Comparison of ENCODE assay signal across 8 cellular contexts in genomic region chr16:3086596-3087242, GRCh38. TPM values are rescaled to one million over a fixed set of nuclear protein-coding genes. Genes with fewer than 3 reads are reported as not detected.
DNase-seq lines count a peak whose midpoint lies in the region; ATAC-seq and TF ChIP-seq lines count a peak whose summit lies in the region.

No MANE protein-coding gene starts in this region.

- no peak overlapping the region for H2BK12ac ChIP-seq in neuronal stem cell (ENCODE audit: low read length)

- H2BK120ac ChIP-seq in neuronal stem cell (ENCODE audit: low read depth, low read length): no peak overlapping the region

- peaks cover 12 to 19% of the 10 kb centered on the region in 2 donors for H3K4me1 ChIP-seq in neuronal stem cell (ENCODE audit: control insufficient read depth in 2 of 2, insufficient read depth in 1 of 2, low read depth in 1 of 2, low read length in 2 of 2)

- peaks cover 1% of the 10 kb centered on the region for H3K79me1 ChIP-seq in neuronal stem cell (ENCODE audit: low read depth, low read length)

- H3K4ac ChIP-seq in neuronal stem cell (ENCODE audit: low read length): no peak overlapping the region

- H3K36me3 ChIP-seq in neuronal stem cell (replicated peaks in 1 of 2; ENCODE audit: control insufficient read depth in 2 of 2, insufficient read depth in 2 of 2, low read length in 2 of 2): no peaks in the 10 kb centered on the region

- CTCF ChIA-PET in CD4-positive, alpha-beta T cell (lab: Charles Lee): interaction anchor here (1.0 to 2.5 kb wide), 2 partner anchors 10 to 28 kb away, joined by 3 to 10 read pairs; no protein-coding TSS in a partner anchor
- CTCF ChIA-PET in activated CD4-positive, alpha-beta memory T cell treated with anti-CD3 and anti-CD28 coated beads, Interleukin-2, amount 10 ng/mL, durations not matched to agents 7 days and 5 days (lab: Charles Lee): interaction anchor here (1.3 to 3.8 kb wide), 5 partner anchors 11 to 43 kb away, joined by 3 to 16 read pairs (median 5); no protein-coding TSS in a partner anchor

- H3K18ac ChIP-seq in neuronal stem cell (ENCODE audit: low read length): peak overlapping the region; percentile 83

- H3K36me3 Mint-ChIP-seq in CD4-positive, alpha-beta T cell (ENCODE audit: low read depth): no peaks in the 10 kb centered on the region
- peaks cover 9% of the 10 kb centered on the region for H3K36me3 Mint-ChIP-seq in endothelial cell (ENCODE audit: low read depth, unreplicated experiment)
- no peaks in the 10 kb centered on the region for H3K36me3 Mint-ChIP-seq in activated CD4-positive, alpha-beta memory T cell treated with anti-CD3 and anti-CD28 coated beads, Interleukin-2, amount 10 ng/mL, durations not matched to agents 7 days and 5 days (ENCODE audit: low read depth)

- H3K27ac Mint-ChIP-seq in CD4-positive, alpha-beta T cell: no peak overlapping the region
- peak overlapping the region; percentile 96 for H3K27ac Mint-ChIP-seq in endothelial cell (ENCODE audit: unreplicated experiment)
- no peak overlapping the region for H3K27ac Mint-ChIP-seq in activated CD4-positive, alpha-beta memory T cell treated with anti-CD3 and anti-CD28 coated beads, Interleukin-2, amount 10 ng/mL, durations not matched to agents 7 days and 5 days

- DNase-seq in CD4-positive, alpha-beta T cell: no peak
- DNase-seq in MV-4-11 (lab: John Stamatoyannopoulos, UW) (peak; percentile 60), endothelial cell (ENCODE audit: low spot score) (peak; percentile 40), neuronal stem cell (ENCODE audit: low spot score) (no peak), activated gamma-delta T cell (lab: John Stamatoyannopoulos, UW) (no peak), NK-92 (lab: John Stamatoyannopoulos, UW; ENCODE audit: unreplicated experiment) (no peak), occipital lobe (lab: John Stamatoyannopoulos, UW) (no peak)
- no peak for DNase-seq in activated CD4-positive, alpha-beta memory T cell treated with anti-CD3 and anti-CD28 coated beads, Interleukin-2, amount 10 ng/mL, durations not matched to agents 7 days and 5 days

- POLR2A ChIA-PET in CD4-positive, alpha-beta T cell (lab: Charles Lee): interaction anchor here (0.9 to 4.5 kb wide), 4 partner anchors 10 to 48 kb away, joined by 3 to 35 read pairs (median 4); partner anchors contain the start of gene ZNF213
- POLR2A ChIA-PET in activated CD4-positive, alpha-beta memory T cell treated with anti-CD3 and anti-CD28 coated beads, Interleukin-2, amount 10 ng/mL, durations not matched to agents 7 days and 5 days (lab: Charles Lee): interaction anchor here (1.6 to 3.5 kb wide), 2 partner anchors 10 to 21 kb away, joined by 3 to 26 read pairs; partner anchors contain the start of gene IL32

- H3K9ac ChIP-seq in neuronal stem cell (ENCODE audit: low read depth, low read length, poor library complexity): no peak overlapping the region

- peak overlapping the region; percentile 66 for H2BK5ac ChIP-seq in neuronal stem cell (ENCODE audit: low read length)

- no peak overlapping the region for H3K27ac ChIP-seq in CD4-positive, alpha-beta T cell (ENCODE audit: low read depth, low read length)
- H3K27ac ChIP-seq in neuronal stem cell (replicated peaks; ENCODE audit: low read length): no peak overlapping the region

- WGBS in neuronal stem cell (ENCODE audit: extremely low coverage in 2 of 2, insufficient read length in 2 of 2, insufficient replicate concordance in 1 of 2), 2 donors: no CpG with 5 or more reads among the region's 14 CpGs

- no peaks in the 10 kb centered on the region for H3K9me3 Mint-ChIP-seq in CD4-positive, alpha-beta T cell
- no peaks in the 10 kb centered on the region for H3K9me3 Mint-ChIP-seq in endothelial cell (ENCODE audit: unreplicated experiment)
- H3K9me3 Mint-ChIP-seq in activated CD4-positive, alpha-beta memory T cell treated with anti-CD3 and anti-CD28 coated beads, Interleukin-2, amount 10 ng/mL, durations not matched to agents 7 days and 5 days: no peaks in the 10 kb centered on the region

- H4K91ac ChIP-seq in neuronal stem cell (ENCODE audit: low read depth, low read length, poor library complexity): no peak overlapping the region

- peak overlapping the region; percentile 42 for H3K4me3 Mint-ChIP-seq in CD4-positive, alpha-beta T cell
- H3K4me3 Mint-ChIP-seq in endothelial cell (ENCODE audit: unreplicated experiment): peak overlapping the region; percentile 42
- H3K4me3 Mint-ChIP-seq in activated CD4-positive, alpha-beta memory T cell treated with anti-CD3 and anti-CD28 coated beads, Interleukin-2, amount 10 ng/mL, durations not matched to agents 7 days and 5 days: no peak overlapping the region

- H3K4me1 Mint-ChIP-seq in CD4-positive, alpha-beta T cell (ENCODE audit: low read depth): peaks cover 63% of the 10 kb centered on the region
- peaks cover 43% of the 10 kb centered on the region for H3K4me1 Mint-ChIP-seq in endothelial cell (ENCODE audit: unreplicated experiment)
- peaks cover 44% of the 10 kb centered on the region for H3K4me1 Mint-ChIP-seq in activated CD4-positive, alpha-beta memory T cell treated with anti-CD3 and anti-CD28 coated beads, Interleukin-2, amount 10 ng/mL, durations not matched to agents 7 days and 5 days

- peak overlapping the region; percentile 98 for H2AK5ac ChIP-seq in neuronal stem cell (ENCODE audit: low read depth, low read length)

- no peaks in the 10 kb centered on the region for H3K27me3 Mint-ChIP-seq in CD4-positive, alpha-beta T cell
- peaks cover 16% of the 10 kb centered on the region for H3K27me3 Mint-ChIP-seq in endothelial cell (ENCODE audit: unreplicated experiment)
- no peaks in the 10 kb centered on the region for H3K27me3 Mint-ChIP-seq in activated CD4-positive, alpha-beta memory T cell treated with anti-CD3 and anti-CD28 coated beads, Interleukin-2, amount 10 ng/mL, durations not matched to agents 7 days and 5 days

- H3K4me3 ChIP-seq in neuronal stem cell (ENCODE audit: low read length in 2 of 2): no peak overlapping the region

- H3K9me3 ChIP-seq in CD4-positive, alpha-beta T cell (ENCODE audit: control insufficient read depth, low read length): no peaks in the 10 kb centered on the region
- H3K9me3 ChIP-seq in neuronal stem cell (replicated peaks in 1 of 2; ENCODE audit: control insufficient read depth in 2 of 2, insufficient read depth in 1 of 2, low read depth in 1 of 2, low read length in 2 of 2): no peaks in the 10 kb centered on the region

- peak overlapping the region; percentile 87 for H2BK15ac ChIP-seq in neuronal stem cell (ENCODE audit: low read length)

- no peak overlapping the region for H3K4me2 ChIP-seq in neuronal stem cell (ENCODE audit: insufficient read depth, low read length, poor library complexity, severe bottlenecking)

- peak overlapping the region; percentile 88 for H2AFZ ChIP-seq in neuronal stem cell (ENCODE audit: low read length)

- TF ChIP-seq CTCF in CD4-positive, alpha-beta T cell (IDR thresholded peaks at IDR 0.05): no peak
- TF ChIP-seq CTCF in endothelial cell (IDR thresholded peaks at IDR 0.05; ENCODE audit: unreplicated experiment): no peak

- H3K14ac ChIP-seq in neuronal stem cell (ENCODE audit: low read length): no peak overlapping the region

- H4K8ac ChIP-seq in neuronal stem cell (ENCODE audit: low read depth, low read length): peak overlapping the region; percentile 82

- no peaks in the 10 kb centered on the region for H3K27me3 ChIP-seq in CD4-positive, alpha-beta T cell (ENCODE audit: control insufficient read depth, insufficient read depth, low read length)
- peaks cover 0 to 3% (median 0%) of the 10 kb centered on the region in 3 experiments for H3K27me3 ChIP-seq in neuronal stem cell (ENCODE audit: control insufficient read depth in 3 of 3, insufficient read depth in 3 of 3, low read depth in 1 of 3, low read length in 3 of 3)

- ATAC-seq in CD4-positive, alpha-beta T cell (ENCODE audit: poor library complexity): peak; percentile 68

- intact Hi-C loops in CD4-positive, alpha-beta T cell (cut with DNase I, micrococcal nuclease): no loop called here

- H3K23ac ChIP-seq in neuronal stem cell (ENCODE audit: low read depth, low read length, poor library complexity): no peak overlapping the region

RNA-seq across cellular contexts. Expression of gene ZSCAN10, which starts 12.4 kb away (rescaled TPM):
- under 1 TPM; 0.36 to 0.56 TPM for total RNA-seq in CD4-positive, alpha-beta T cell
- total RNA-seq in endothelial cell (ENCODE audit: unreplicated experiment) (50.7 TPM), occipital lobe (not detected)
- polyA plus RNA-seq in neuronal stem cell (2013, experiment 1 of 2): 1.1 TPM
- 1.1 TPM for polyA plus RNA-seq in neuronal stem cell (2013, experiment 2 of 2)
- total RNA-seq in activated CD4-positive, alpha-beta memory T cell treated with anti-CD3 and anti-CD28 coated beads, Interleukin-2, amount 10 ng/mL, durations not matched to agents 7 days and 5 days: under 1 TPM in 1 of 2 experiments, not detected in 1; 0.15 TPM

RNA-seq across cellular contexts. Expression of gene IL32, which starts 21.3 kb away (rescaled TPM):
- total RNA-seq in CD4-positive, alpha-beta T cell: 100 to 1,000 TPM; 378 to 383 TPM
- 1.7 TPM for total RNA-seq in endothelial cell (ENCODE audit: unreplicated experiment)
- 0.81 TPM for polyA plus RNA-seq in neuronal stem cell (2013, experiment 1 of 2)
- 0.69 TPM for polyA plus RNA-seq in neuronal stem cell (2013, experiment 2 of 2)
- 1,000 to 10,000 TPM; 4,131 to 4,213 TPM for total RNA-seq in activated CD4-positive, alpha-beta memory T cell treated with anti-CD3 and anti-CD28 coated beads, Interleukin-2, amount 10 ng/mL, durations not matched to agents 7 days and 5 days
- total RNA-seq in occipital lobe: 1.1 TPM

RNA-seq across cellular contexts. Expression of gene ZNF205, which starts 25.7 kb away (rescaled TPM):
- not detected for total RNA-seq in CD4-positive, alpha-beta T cell
- total RNA-seq in endothelial cell (ENCODE audit: unreplicated experiment): 22.8 TPM
- 10.4 TPM for polyA plus RNA-seq in neuronal stem cell (2013, experiment 1 of 2)
- 9.9 TPM for polyA plus RNA-seq in neuronal stem cell (2013, experiment 2 of 2)
- total RNA-seq in activated CD4-positive, alpha-beta memory T cell treated with anti-CD3 and anti-CD28 coated beads, Interleukin-2, amount 10 ng/mL, durations not matched to agents 7 days and 5 days: not detected
- total RNA-seq in occipital lobe: 18.9 TPM

RNA-seq across cellular contexts. Expression of gene MMP25, which starts 40.4 kb away (rescaled TPM):
- total RNA-seq in CD4-positive, alpha-beta T cell: under 1 TPM; 0.42 to 0.80 TPM
- total RNA-seq in endothelial cell (ENCODE audit: unreplicated experiment): 5.4 TPM
- polyA plus RNA-seq in neuronal stem cell (2013, experiment 1 of 2): 0.28 TPM
- 0.26 TPM for polyA plus RNA-seq in neuronal stem cell (2013, experiment 2 of 2)
- 100 to 1,000 TPM; 112 to 117 TPM for total RNA-seq in activated CD4-positive, alpha-beta memory T cell treated with anti-CD3 and anti-CD28 coated beads, Interleukin-2, amount 10 ng/mL, durations not matched to agents 7 days and 5 days
- total RNA-seq in occipital lobe: 0.62 TPM

RNA-seq across cellular contexts. Expression of gene ZNF213, which starts 48.1 kb away (rescaled TPM):
- 1 to 10 TPM; 1.6 to 2.2 TPM for total RNA-seq in CD4-positive, alpha-beta T cell
- total RNA-seq in endothelial cell (ENCODE audit: unreplicated experiment): 10.1 TPM
- polyA plus RNA-seq in neuronal stem cell (2013, experiment 1 of 2): 8.2 TPM
- 7.9 TPM for polyA plus RNA-seq in neuronal stem cell (2013, experiment 2 of 2)
- total RNA-seq in activated CD4-positive, alpha-beta memory T cell treated with anti-CD3 and anti-CD28 coated beads, Interleukin-2, amount 10 ng/mL, durations not matched to agents 7 days and 5 days: 10 to 100 TPM; 10.5 to 11.6 TPM
- 8.3 TPM for total RNA-seq in occipital lobe

Comparison
In these comparisons a context has a peak if more than half of its experiments do, and no peak if none do; other contexts are left out.
1. DNase-seq: peak in MV-4-11 (single experiment) and endothelial cell (single experiment); none in CD4-positive, alpha-beta T cell (0 of 10), neuronal stem cell (single experiment), activated gamma-delta T cell (single experiment), NK-92 (single experiment), activated CD4-positive, alpha-beta memory T cell treated with anti-CD3 and anti-CD28 coated beads, Interleukin-2, amount 10 ng/mL, durations not matched to agents 7 days and 5 days (single experiment) and occipital lobe (single experiment).
2. RNA of gene ZSCAN10, which starts 12.4 kb away (total RNA-seq): 50.7 TPM in endothelial cell (single experiment); 0.36 to 0.56 TPM in CD4-positive, alpha-beta T cell, 0.15 TPM in activated CD4-positive, alpha-beta memory T cell treated with anti-CD3 and anti-CD28 coated beads, Interleukin-2, amount 10 ng/mL, durations not matched to agents 7 days and 5 days and not detected in occipital lobe (single experiment); every median in the first group is over 10 times any median in the second.
3. RNA of gene IL32, which starts 21.3 kb away (total RNA-seq): 4,131 to 4,213 TPM in activated CD4-positive, alpha-beta memory T cell treated with anti-CD3 and anti-CD28 coated beads, Interleukin-2, amount 10 ng/mL, durations not matched to agents 7 days and 5 days and 378 to 383 TPM in CD4-positive, alpha-beta T cell; 1.7 TPM in endothelial cell (single experiment) and 1.1 TPM in occipital lobe (single experiment); every median in the first group is over 100 times any median in the second.
4. RNA of gene ZNF205, which starts 25.7 kb away (total RNA-seq): 22.8 TPM in endothelial cell (single experiment) and 18.9 TPM in occipital lobe (single experiment); not detected in activated CD4-positive, alpha-beta memory T cell treated with anti-CD3 and anti-CD28 coated beads, Interleukin-2, amount 10 ng/mL, durations not matched to agents 7 days and 5 days and not detected in CD4-positive, alpha-beta T cell; every median in the first group is over 10 times any median in the second.